ENCODE assay signal across 21 cellular contexts in the genomic region with DNA sequence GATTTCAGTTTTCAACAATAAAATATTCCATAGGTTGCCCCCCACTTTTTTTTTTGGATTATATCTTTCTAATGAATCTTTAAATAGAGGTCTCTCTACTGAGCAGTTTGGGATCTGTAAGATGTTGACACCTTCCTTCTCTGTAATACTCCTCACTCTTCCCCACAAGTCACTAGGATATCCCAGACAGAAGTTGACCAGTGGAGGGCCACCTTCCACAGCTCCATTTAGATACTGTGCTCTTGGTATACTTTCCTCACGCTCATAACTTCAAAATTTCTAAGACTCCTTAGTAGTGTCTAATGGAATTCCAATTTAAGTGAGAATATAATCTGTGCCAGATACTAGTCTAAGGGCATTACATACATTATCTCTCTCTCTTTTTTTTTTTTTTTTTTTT.
"Had no signal": no experiment of that assay in that cellular context is flagged by ENCODE, and none has a peak within 500 bp of the region (broad histone marks: within the 10 kb centered on the region; RNA-seq: fewer than 3 reads in every experiment).

No MANE protein-coding gene starts in this region.

- H3K27ac ChIP-seq: epithelial cell of prostate, esophagus squamous epithelium, gastroesophageal sphincter, neutrophil, tibial artery, upper lobe of left lung, vagina had no signal

- H3K4me1 Mint-ChIP-seq: stimulated activated effector memory CD8-positive, alpha-beta T cell treated with anti-CD3 and anti-CD28 coated beads, Interleukin-12 subunit alpha, Interleukin-12 subunit beta, amount 100 ng/mL, for 72 hours had no signal

- H3K36me3 Mint-ChIP-seq: stimulated activated effector memory CD8-positive, alpha-beta T cell treated with anti-CD3 and anti-CD28 coated beads, Interleukin-12 subunit alpha, Interleukin-12 subunit beta, amount 100 ng/mL, for 72 hours had no signal

- H3K27me3 Mint-ChIP-seq: naive thymus-derived CD8-positive, alpha-beta T cell had no signal

- H3K9me3 Mint-ChIP-seq: naive thymus-derived CD8-positive, alpha-beta T cell; stimulated activated effector memory CD8-positive, alpha-beta T cell treated with anti-CD3 and anti-CD28 coated beads, Interleukin-12 subunit alpha, Interleukin-12 subunit beta, amount 100 ng/mL, for 72 hours had no signal

- H3K4me2 ChIP-seq: smooth muscle cell had no signal

- H3K4me3 ChIP-seq: esophagus squamous epithelium, gastroesophageal sphincter, mucosa of descending colon, smooth muscle cell, tibial artery, upper lobe of left lung, vagina had no signal

- DNase-seq: cortex of kidney; effector memory CD4-positive, alpha-beta T cell; esophagus squamous epithelium; foreskin fibroblast; glutamatergic neuron; islet precursor cell; mammary epithelial cell; mucosa of descending colon; naive thymus-derived CD8-positive, alpha-beta T cell; posterior cingulate gyrus; right cardiac atrium; stimulated activated CD4-positive, alpha-beta T cell treated with anti-CD3 and anti-CD28 coated beads, Interleukin-2, amount 100 ng/mL, for 48 hours; stimulated activated naive CD8-positive, alpha-beta T cell treated with anti-CD3 and anti-CD28 coated beads, Interleukin-15, Interleukin-2, amounts not matched to agents 100 U/mL and 50 U/mL, for 24 hours; tibial artery; upper lobe of left lung had no signal

- H3K4me3 Mint-ChIP-seq: naive thymus-derived CD8-positive, alpha-beta T cell; stimulated activated effector memory CD8-positive, alpha-beta T cell treated with anti-CD3 and anti-CD28 coated beads, Interleukin-12 subunit alpha, Interleukin-12 subunit beta, amount 100 ng/mL, for 72 hours had no signal

- H3K27me3 ChIP-seq: esophagus squamous epithelium, gastroesophageal sphincter, neutrophil, tibial artery, upper lobe of left lung, vagina had no signal

- H3K4me1 ChIP-seq: esophagus squamous epithelium, gastroesophageal sphincter, tibial artery, upper lobe of left lung, vagina had no signal

- H3K36me3 ChIP-seq: vagina had no signal

- H3K9me3 ChIP-seq: esophagus squamous epithelium, gastroesophageal sphincter, mucosa of descending colon, neutrophil, tibial artery, upper lobe of left lung, vagina had no signal

- H3K27ac Mint-ChIP-seq: naive thymus-derived CD8-positive, alpha-beta T cell; stimulated activated effector memory CD8-positive, alpha-beta T cell treated with anti-CD3 and anti-CD28 coated beads, Interleukin-12 subunit alpha, Interleukin-12 subunit beta, amount 100 ng/mL, for 72 hours had no signal
